20 cellular contexts compared by ENCODE assay signal in genomic region chr2:169966449-169966848, GRCh38.
"Had no signal": no experiment of that assay in that cellular context is flagged by ENCODE, and none has a peak within 500 bp of the region (broad histone marks: within the 10 kb centered on the region; RNA-seq: fewer than 3 reads in every experiment).

No MANE protein-coding gene starts in this region.

- H3K4me3 ChIP-seq: colonic mucosa, esophagus squamous epithelium, gastrocnemius medialis, heart left ventricle, left lung, lower lobe of right lung had no signal

- DNase-seq: colonic mucosa; cortex of kidney; effector CD8-positive, alpha-beta T cell; effector memory CD8-positive, alpha-beta T cell; endodermal cell; erythroblast; esophagus squamous epithelium; foreskin fibroblast; foreskin melanocyte; gastrocnemius medialis; heart left ventricle; hippocampal formation; left cardiac atrium; left lung; left ventricle myocardium superior; lower lobe of right lung; mesenchymal stem cell; naive thymus-derived CD4-positive, alpha-beta T cell had no signal

- H3K9me3 ChIP-seq: colonic mucosa, gastrocnemius medialis, left lung, lower lobe of right lung had no signal

- ATAC-seq: effector memory CD8-positive, alpha-beta T cell; esophagus mucosa; gastrocnemius medialis; heart left ventricle; left cardiac atrium; left lung; left ventricle myocardium superior; lower lobe of right lung; naive thymus-derived CD4-positive, alpha-beta T cell had no signal

- H3K4me1 ChIP-seq: colonic mucosa, esophagus squamous epithelium, left lung, lower lobe of right lung had no signal

- H3K36me3 ChIP-seq: colonic mucosa had no signal

- H3K27ac ChIP-seq: colonic mucosa, epithelial cell of prostate, esophagus squamous epithelium, gastrocnemius medialis, heart left ventricle, left lung, lower lobe of right lung had no signal

- H3K27me3 ChIP-seq: colonic mucosa, esophagus squamous epithelium, gastrocnemius medialis, heart left ventricle, left lung had no signal
